In the genomic region with DNA sequence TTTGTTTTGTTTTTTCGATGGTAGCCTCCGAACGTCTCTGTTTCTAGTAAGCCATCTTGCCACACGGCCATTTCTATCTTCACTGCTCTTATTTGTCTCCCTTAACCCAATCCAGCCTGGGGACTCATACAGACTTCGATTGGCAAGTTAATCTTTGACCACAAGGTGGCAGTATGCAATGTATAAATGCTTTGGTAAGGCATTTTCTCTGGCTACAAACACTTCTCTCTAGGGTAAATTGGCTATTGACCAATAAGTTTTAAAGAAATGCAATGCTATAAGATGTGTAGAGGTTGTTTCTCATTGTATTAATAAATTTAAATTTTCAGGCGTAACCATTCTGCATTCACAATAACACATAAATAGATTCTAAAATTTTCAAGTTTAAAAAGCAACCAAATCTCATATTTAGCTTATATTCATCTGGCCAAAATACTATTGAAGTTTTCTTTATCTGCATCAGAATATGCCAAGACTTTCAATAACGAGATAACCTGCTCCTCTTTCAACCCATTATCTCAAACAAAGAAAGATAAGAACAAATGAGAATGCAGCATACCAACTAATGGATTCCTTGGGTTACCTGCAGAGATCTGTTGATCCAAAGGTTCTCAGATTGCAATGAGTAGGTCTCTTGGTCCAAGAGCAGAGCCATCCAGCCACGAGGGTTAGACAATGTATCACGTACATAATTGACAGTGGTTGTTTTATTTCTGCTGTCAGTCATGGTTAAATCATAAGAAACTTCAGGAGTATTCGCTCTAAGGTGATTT, we compare ENCODE assay signal across 9 cellular contexts.
DNase-seq lines count a peak whose midpoint lies in the region; ATAC-seq, FAIRE-seq and TF ChIP-seq lines count a peak whose summit lies in the region.
"Had no signal": no experiment of that assay in that cellular context is flagged by ENCODE, and none has a peak within 500 bp of the region (broad histone marks: within the 10 kb centered on the region; RNA-seq: fewer than 3 reads in every experiment).

No MANE protein-coding gene starts in this region.

- H3K27ac ChIP-seq in esophagus muscularis mucosa (replicated peaks in 1 of 4) (no peak overlapping the region), pancreas (no peak overlapping the region)

- H3K27me3 ChIP-seq in esophagus muscularis mucosa = no peaks in the 10 kb centered on the region
- no peaks in the 10 kb centered on the region for H3K27me3 ChIP-seq in pancreas

- no peaks in the 10 kb centered on the region for H3K27me3 Mint-ChIP-seq in activated CD4-positive, alpha-beta T cell treated with anti-CD3 and anti-CD28 coated beads, Interleukin-2, amount 10 ng/mL, durations not matched to agents 24 days and 14 days

- no peak overlapping the region for H3K4me3 Mint-ChIP-seq in activated CD4-positive, alpha-beta T cell treated with anti-CD3 and anti-CD28 coated beads, Interleukin-2, amount 10 ng/mL, durations not matched to agents 24 days and 14 days

- H3K4me1 ChIP-seq in esophagus muscularis mucosa (peaks cover 0 to 3% (median 0%) of the 10 kb centered on the region in 4 donors), pancreas (peaks cover 0 to 6% (median 2%) of the 10 kb centered on the region in 3 donors)

- no peak for TF ChIP-seq EP300 in esophagus muscularis mucosa (IDR thresholded peaks at IDR 0.05)

- no peaks in the 10 kb centered on the region for H3K36me3 Mint-ChIP-seq in activated CD4-positive, alpha-beta T cell treated with anti-CD3 and anti-CD28 coated beads, Interleukin-2, amount 10 ng/mL, durations not matched to agents 24 days and 14 days (ENCODE audit: low read depth)

- peak; percentile 64 for ATAC-seq in GM21360 (IDR thresholded peaks at IDR 0.05; ENCODE audit: unreplicated experiment)
- ATAC-seq in pancreas = peak in 3 of 4 donors; percentile 63 to 75 (median 66)

- no peak overlapping the region for H3K27ac Mint-ChIP-seq in activated CD4-positive, alpha-beta T cell treated with anti-CD3 and anti-CD28 coated beads, Interleukin-2, amount 10 ng/mL, durations not matched to agents 24 days and 14 days

- no peaks in the 10 kb centered on the region for H3K9me3 Mint-ChIP-seq in activated CD4-positive, alpha-beta T cell treated with anti-CD3 and anti-CD28 coated beads, Interleukin-2, amount 10 ng/mL, durations not matched to agents 24 days and 14 days

- intact Hi-C loops in activated CD4-positive, alpha-beta T cell treated with anti-CD3 and anti-CD28 coated beads, Interleukin-2, amount 10 ng/mL, durations not matched to agents 24 days and 14 days (cut with micrococcal nuclease) = loop anchor here (1.0 to 10.0 kb wide), 4 partner anchors 99 to 1041 kb away; partner anchors contain the start of gene TFAP2B
- intact Hi-C loops in esophagus muscularis mucosa (cut with DNase I) = loop anchor here (10.0 kb wide), 1 partner anchor 169 kb away; no protein-coding TSS in a partner anchor
- intact Hi-C loops in pancreas (cut with DNase I) = loop anchor here in 1 of 3 donors (10.0 kb wide), 1 partner anchor 159 kb away; no protein-coding TSS in a partner anchor

- H3K9me3 ChIP-seq in esophagus muscularis mucosa (no peaks in the 10 kb centered on the region), pancreas (no peaks in the 10 kb centered on the region)

- no peaks in the 10 kb centered on the region for H3K4me1 Mint-ChIP-seq in activated CD4-positive, alpha-beta T cell treated with anti-CD3 and anti-CD28 coated beads, Interleukin-2, amount 10 ng/mL, durations not matched to agents 24 days and 14 days

- H3K36me3 ChIP-seq in esophagus muscularis mucosa = no peaks in the 10 kb centered on the region
- H3K36me3 ChIP-seq in pancreas = no peaks in the 10 kb centered on the region

- TF ChIP-seq POLR2A in esophagus muscularis mucosa (IDR thresholded peaks at IDR 0.05; ENCODE audit: low read depth) = no peak

- H3K4me3 ChIP-seq in esophagus muscularis mucosa (no peak overlapping the region), pancreas (no peak overlapping the region)

- peak; percentile 66 for FAIRE-seq in pancreas (lab: Jason Lieb, UNC)
- FAIRE-seq: endometrium had no signal

- peak; percentile 52 to 70 (median 62) for TF ChIP-seq CTCF in esophagus muscularis mucosa (IDR thresholded peaks at IDR 0.05)
- peak; percentile 55 to 76 (median 59) for TF ChIP-seq CTCF in pancreas (IDR thresholded peaks at IDR 0.05)

- WGBS in esophagus muscularis mucosa = 46% methylated on average over 10 of the region's 10 CpGs
- WGBS in pancreas, 2 donors = 30 to 34% methylated on average over 10 of the region's 10 CpGs

- peak; percentile 77 for DNase-seq in activated CD4-positive, alpha-beta T cell treated with anti-CD3 and anti-CD28 coated beads, Interleukin-2, amount 10 ng/mL, durations not matched to agents 24 days and 14 days
- no peak for DNase-seq in activated CD4-positive, alpha-beta T cell treated with anti-CD3 and anti-CD28 coated beads, Interleukin-2, amount 50 U/mL, for 4 hours
- peak; percentile 51 for DNase-seq in LoVo (ENCODE audit: low spot score)
- DNase-seq in SHP77 treated with DMSO at 0.1 percent for 48 hours (lab: John Stamatoyannopoulos, UW) = peak; percentile 7
- no peak for DNase-seq in esophagus muscularis mucosa (ENCODE audit: extremely low spot score)
- DNase-seq in pancreas = peak in 1 of 6 donors; percentile 27
- no peak for DNase-seq in activated T-cell treated with anti-CD3 and anti-CD28 coated beads, Interleukin-2, amount 50 U/mL, for 48 hours

Comparison
In these comparisons a context has a peak if more than half of its experiments do, and no peak if none do; other contexts are left out.
1. DNase-seq: peak in activated CD4-positive, alpha-beta T cell treated with anti-CD3 and anti-CD28 coated beads, Interleukin-2, amount 10 ng/mL, durations not matched to agents 24 days and 14 days (single experiment), LoVo (single experiment) and SHP77 treated with DMSO at 0.1 percent for 48 hours (single experiment); none in activated CD4-positive, alpha-beta T cell treated with anti-CD3 and anti-CD28 coated beads, Interleukin-2, amount 50 U/mL, for 4 hours (0 of 2), esophagus muscularis mucosa (single experiment) and activated T-cell treated with anti-CD3 and anti-CD28 coated beads, Interleukin-2, amount 50 U/mL, for 48 hours (0 of 2).